ENCODE assay signal across 32 cellular contexts in the genomic region with DNA sequence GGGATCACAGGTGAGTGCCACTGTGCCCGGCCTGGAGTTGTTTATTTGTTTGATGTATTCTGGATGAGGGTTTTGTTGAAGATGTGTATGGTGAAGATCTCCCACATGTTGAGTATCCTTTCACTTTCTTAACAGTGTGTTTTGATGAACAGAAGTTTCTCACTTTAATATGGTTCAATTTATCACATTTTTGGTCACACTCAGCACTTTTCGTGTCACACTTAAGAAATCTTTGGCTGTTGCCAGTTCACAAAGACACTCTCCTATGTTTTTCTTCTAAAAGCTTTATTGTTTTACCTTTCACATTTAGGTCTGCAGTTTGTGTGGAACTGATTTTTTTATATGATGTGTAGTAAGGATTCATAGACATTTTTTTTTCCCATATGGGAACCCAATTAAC.
"Had no signal": no experiment of that assay in that cellular context is flagged by ENCODE, and none has a peak within 500 bp of the region (broad histone marks: within the 10 kb centered on the region; RNA-seq: fewer than 3 reads in every experiment).

No MANE protein-coding gene starts in this region.

- H3K9me3 ChIP-seq: ovary, psoas muscle, spleen, suprapubic skin, testis, transverse colon, upper lobe of right lung, uterus had no signal

- H3K36me3 Mint-ChIP-seq: naive thymus-derived CD4-positive, alpha-beta T cell; natural killer cell; neural progenitor cell; stimulated activated memory B cell treated with anti-CD40 and anti-IgM and Interleukin-4, amounts not matched to agents 10 μg/mL and 1 μg/mL and 100 μg/mL, for 72 hours; type B pancreatic cell had no signal

- DNase-seq: naive thymus-derived CD4-positive, alpha-beta T cell; natural killer cell; occipital lobe; ovary; posterior cingulate gyrus; psoas muscle; right cardiac atrium; stimulated activated CD4-positive, alpha-beta T cell treated with anti-CD3 and anti-CD28 coated beads, Interleukin-12 subunit alpha, Interleukin-12 subunit beta, amount 100 ng/mL, for 4 hours; stimulated activated CD4-positive, alpha-beta T cell treated with anti-CD3 and anti-CD28 coated beads, Interleukin-1b, Interleukin-23, amount 100 ng/mL, for 48 hours; stimulated activated CD4-positive, alpha-beta T cell treated with anti-CD3 and anti-CD28 coated beads, Interleukin-4, amount 100 ng/mL, for 1 hour; stimulated activated CD4-positive, alpha-beta T cell treated with anti-CD3 and anti-CD28 coated beads, Interleukin-4, amount 100 ng/mL, for 4 hours; stimulated activated CD8-positive, alpha-beta memory T cell treated with anti-CD3 and anti-CD28 coated beads, Interleukin-4, amount 100 ng/mL, for 48 hours; stimulated activated naive CD4-positive, alpha-beta T cell; stimulated activated naive CD8-positive, alpha-beta T cell treated with anti-CD3 and anti-CD28 coated beads, Interleukin-15, amount 100 ng/mL, for 72 hours; stimulated activated naive CD8-positive, alpha-beta T cell treated with anti-CD3 and anti-CD28 coated beads, Interleukin-15, Interleukin-2, amounts not matched to agents 100 U/mL and 50 U/mL, for 24 hours; substantia nigra; testis; tibial artery; transverse colon; upper lobe of right lung; uterus had no signal

- H3K4me1 Mint-ChIP-seq: naive thymus-derived CD4-positive, alpha-beta T cell; natural killer cell; nephron; stimulated activated memory B cell treated with anti-CD40 and anti-IgM and Interleukin-4, amounts not matched to agents 10 μg/mL and 1 μg/mL and 100 μg/mL, for 72 hours; stimulated activated naive CD8-positive, alpha-beta T cell treated with anti-CD3 and anti-CD28 coated beads, Interleukin-15, amount 100 ng/mL, for 72 hours had no signal

- H3K9me3 Mint-ChIP-seq: natural killer cell; stimulated activated memory B cell treated with anti-CD40 and anti-IgM and Interleukin-4, amounts not matched to agents 10 μg/mL and 1 μg/mL and 100 μg/mL, for 72 hours; stimulated activated naive CD8-positive, alpha-beta T cell treated with anti-CD3 and anti-CD28 coated beads, Interleukin-15, amount 100 ng/mL, for 72 hours had no signal

- H3K9ac ChIP-seq: neural progenitor cell, parathyroid adenoma had no signal

- H3K4me3 Mint-ChIP-seq: naive thymus-derived CD4-positive, alpha-beta T cell; natural killer cell; nephron; neural progenitor cell; stimulated activated memory B cell treated with anti-CD40 and anti-IgM and Interleukin-4, amounts not matched to agents 10 μg/mL and 1 μg/mL and 100 μg/mL, for 72 hours; stimulated activated naive CD8-positive, alpha-beta T cell treated with anti-CD3 and anti-CD28 coated beads, Interleukin-15, amount 100 ng/mL, for 72 hours; type B pancreatic cell had no signal

- ATAC-seq: naive thymus-derived CD4-positive, alpha-beta T cell; natural killer cell; psoas muscle; right cardiac atrium; sciatic nerve; stimulated activated memory B cell treated with anti-CD40 and anti-IgM and Interleukin-4, amounts not matched to agents 10 μg/mL and 1 μg/mL and 100 μg/mL, for 72 hours; stimulated activated naive CD8-positive, alpha-beta T cell treated with anti-CD3 and anti-CD28 coated beads, Interleukin-15, amount 100 ng/mL, for 72 hours; stimulated activated naive CD8-positive, alpha-beta T cell treated with anti-CD3 and anti-CD28 coated beads, Interleukin-15, Interleukin-2, amounts not matched to agents 100 U/mL and 50 U/mL, for 24 hours; upper lobe of right lung had no signal

- H3K27me3 Mint-ChIP-seq: type B pancreatic cell had no signal

- H3K4me3 ChIP-seq: neural progenitor cell, ovary, psoas muscle, skin epidermis, smooth muscle cell, spleen, suprapubic skin, testis, tibial artery, transverse colon, upper lobe of right lung, uterus had no signal

- H3K27ac Mint-ChIP-seq: naive thymus-derived CD4-positive, alpha-beta T cell; natural killer cell; nephron; neural progenitor cell; progenitor cell of endocrine pancreas; stimulated activated memory B cell treated with anti-CD40 and anti-IgM and Interleukin-4, amounts not matched to agents 10 μg/mL and 1 μg/mL and 100 μg/mL, for 72 hours; stimulated activated naive CD8-positive, alpha-beta T cell treated with anti-CD3 and anti-CD28 coated beads, Interleukin-15, amount 100 ng/mL, for 72 hours; type B pancreatic cell had no signal

- H3K27me3 ChIP-seq: neural progenitor cell, ovary, suprapubic skin, testis, tibial artery, transverse colon, upper lobe of right lung, uterus had no signal

- H2AFZ ChIP-seq: neural progenitor cell, parathyroid adenoma had no signal

- H3K4me2 ChIP-seq: neural progenitor cell, smooth muscle cell had no signal

- H3K79me2 ChIP-seq: parathyroid adenoma had no signal

- H3K4me1 ChIP-seq: neural progenitor cell, parathyroid adenoma, psoas muscle, spleen, testis, tibial artery, transverse colon, upper lobe of right lung, uterus had no signal

- H3K27ac ChIP-seq: neural progenitor cell, ovary, parathyroid adenoma, psoas muscle, skin epidermis, spleen, suprapubic skin, testis, tibial artery, transverse colon, upper lobe of right lung, uterus had no signal

- H3K36me3 ChIP-seq: neural progenitor cell, ovary, spleen, suprapubic skin, tibial artery, transverse colon, upper lobe of right lung, uterus had no signal
